ENCODE assay signal across 1 cellular context in genomic region chr2:17800219-17800618, GRCh38.
TF ChIP-seq lines count a peak whose summit lies in the region.

No MANE protein-coding gene starts in this region.

TF ChIP-seq in GM12878, 131 proteins besides CTCF, POLR2A, EP300 and RAD21:
- TF ChIP-seq MTA2 (IDR thresholded peaks at IDR 0.05; ENCODE audit: low read depth) (peak; percentile 32; the same call in 1 of the 2 replicates), ATF7 (IDR thresholded peaks at IDR 0.05; ENCODE audit: low read depth) (peak; percentile 73), ZNF687 (IDR thresholded peaks at IDR 0.05) (peak; percentile 86; the same call in 1 of the 2 replicates), BHLHE40 (IDR thresholded peaks at IDR 0.05; ENCODE audit: borderline replicate concordance in 1 of 2, low read depth in 2 of 2, low read length in 1 of 2) (peak; percentile 82 to 91), CREM (IDR thresholded peaks at IDR 0.05; ENCODE audit: low read depth) (no peak), YBX1 (IDR thresholded peaks at IDR 0.05) (no peak), ZZZ3 (IDR thresholded peaks at IDR 0.05; ENCODE audit: control insufficient read depth, insufficient read length, low read depth) (no peak), STAT1 (conservative IDR thresholded peaks at IDR 0.05) (no peak), IRF3 (IDR thresholded peaks at IDR 0.05) (no peak), RELB (IDR thresholded peaks at IDR 0.05; ENCODE audit: low read depth) (peak; percentile 60; the same call in 1 of the 2 replicates), MEF2B (IDR thresholded peaks at IDR 0.05; ENCODE audit: partially characterized antibody, poor library complexity, severe bottlenecking) (peak; percentile 29), NKRF (conservative IDR thresholded peaks at IDR 0.05) (peak; percentile 39; the same call in 1 of the 2 replicates), EZH2 (IDR thresholded peaks at IDR 0.05; ENCODE audit: borderline replicate concordance, control insufficient read depth, low read depth, low read length) (no peak), CHD1 (IDR thresholded peaks at IDR 0.05; ENCODE audit: low read depth, low read length) (peak; percentile 62; the same call in 1 of the 2 replicates), MTA3 (IDR thresholded peaks at IDR 0.05; ENCODE audit: borderline replicate concordance, low read length) (no peak), NR2F1 (conservative IDR thresholded peaks at IDR 0.05) (no peak), ZBED1 (IDR thresholded peaks at IDR 0.05; ENCODE audit: borderline replicate concordance) (no peak), MXI1 (IDR thresholded peaks at IDR 0.05; ENCODE audit: low read depth, low read length) (peak; percentile 60), FOXK2 (IDR thresholded peaks at IDR 0.05) (peak; percentile 76), SKIL (IDR thresholded peaks at IDR 0.05; ENCODE audit: low read depth, poor library complexity, severe bottlenecking) (peak; percentile 43), KAT2A (conservative IDR thresholded peaks at IDR 0.05; ENCODE audit: control insufficient read depth, low read depth, low read length) (no peak)
